33 cellular contexts compared by ENCODE assay signal in the genomic region with DNA sequence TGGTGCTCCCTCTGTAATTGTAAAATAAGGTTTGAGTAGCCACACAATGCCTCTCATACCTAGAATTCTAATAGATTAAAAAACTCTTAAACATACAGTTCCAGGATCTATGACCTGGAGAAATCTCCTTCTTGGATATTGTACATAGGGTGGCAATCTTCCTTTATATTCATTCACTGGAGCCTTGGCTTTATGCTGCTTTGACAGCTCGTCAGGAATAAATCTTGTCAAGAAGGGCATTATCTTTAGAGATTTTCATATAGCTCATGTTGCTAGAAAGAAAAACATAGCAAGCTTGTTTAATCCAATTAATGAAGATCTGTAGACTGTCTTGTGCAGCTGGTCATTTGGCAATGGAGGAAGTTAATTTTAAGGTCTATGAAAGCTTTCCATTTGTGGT.
"Had no signal": no experiment of that assay in that cellular context is flagged by ENCODE, and none has a peak within 500 bp of the region (broad histone marks: within the 10 kb centered on the region; RNA-seq: fewer than 3 reads in every experiment).

No MANE protein-coding gene starts in this region.

- H3K27me3 Mint-ChIP-seq: activated B cell treated with CpG ODN at 0.5 μM for 24 hours; activated CD4-positive, alpha-beta memory T cell treated with anti-CD3 and anti-CD28 coated beads for 36 hours; activated CD8-positive, alpha-beta memory T cell treated with anti-CD3 and anti-CD28 coated beads, Interleukin-2, amount 10 ng/mL, durations not matched to agents 7 days and 5 days; activated naive CD4-positive, alpha-beta T cell treated with anti-CD3 and anti-CD28 coated beads, Interleukin-2, amount 10 ng/mL, durations not matched to agents 7 days and 5 days; activated naive CD8-positive, alpha-beta T cell; activated naive CD8-positive, alpha-beta T cell treated with anti-CD3 and anti-CD28 coated beads, Interleukin-2, amount 50 U/mL, for 24 hours; brain had no signal

- H3K9me3 Mint-ChIP-seq: activated B cell treated with CpG ODN at 0.5 μM for 24 hours; activated CD4-positive, alpha-beta memory T cell treated with anti-CD3 and anti-CD28 coated beads for 36 hours; activated naive CD8-positive, alpha-beta T cell treated with anti-CD3 and anti-CD28 coated beads, Interleukin-2, amount 50 U/mL, for 24 hours; brain had no signal

- H3K4me3 Mint-ChIP-seq: activated B cell treated with CpG ODN at 0.5 μM for 24 hours; activated CD4-positive, alpha-beta memory T cell treated with anti-CD3 and anti-CD28 coated beads for 36 hours; activated CD8-positive, alpha-beta memory T cell treated with anti-CD3 and anti-CD28 coated beads, Interleukin-2, amount 10 ng/mL, durations not matched to agents 7 days and 5 days; activated naive CD4-positive, alpha-beta T cell treated with anti-CD3 and anti-CD28 coated beads, Interleukin-2, amount 10 ng/mL, durations not matched to agents 7 days and 5 days; activated naive CD8-positive, alpha-beta T cell; activated naive CD8-positive, alpha-beta T cell treated with anti-CD3 and anti-CD28 coated beads, Interleukin-2, amount 50 U/mL, for 24 hours; brain had no signal

- H3K4me1 ChIP-seq: Peyer's patch, SJSA1 had no signal

- H3K27me3 ChIP-seq: Peyer's patch, SJSA1 had no signal

- H3K4me1 Mint-ChIP-seq: activated B cell treated with CpG ODN at 0.5 μM for 24 hours; activated CD8-positive, alpha-beta memory T cell treated with anti-CD3 and anti-CD28 coated beads, Interleukin-2, amount 10 ng/mL, durations not matched to agents 7 days and 5 days; activated naive CD4-positive, alpha-beta T cell treated with anti-CD3 and anti-CD28 coated beads, Interleukin-2, amount 10 ng/mL, durations not matched to agents 7 days and 5 days; activated naive CD8-positive, alpha-beta T cell treated with anti-CD3 and anti-CD28 coated beads, Interleukin-2, amount 50 U/mL, for 24 hours; brain had no signal

- H3K36me3 Mint-ChIP-seq: activated CD4-positive, alpha-beta memory T cell treated with anti-CD3 and anti-CD28 coated beads for 36 hours; activated CD8-positive, alpha-beta memory T cell treated with anti-CD3 and anti-CD28 coated beads, Interleukin-2, amount 10 ng/mL, durations not matched to agents 7 days and 5 days; activated naive CD4-positive, alpha-beta T cell treated with anti-CD3 and anti-CD28 coated beads, Interleukin-2, amount 10 ng/mL, durations not matched to agents 7 days and 5 days; activated naive CD8-positive, alpha-beta T cell; brain had no signal

- H3K27ac Mint-ChIP-seq: activated B cell treated with CpG ODN at 0.5 μM for 24 hours; activated CD4-positive, alpha-beta memory T cell treated with anti-CD3 and anti-CD28 coated beads for 36 hours; activated CD8-positive, alpha-beta memory T cell treated with anti-CD3 and anti-CD28 coated beads, Interleukin-2, amount 10 ng/mL, durations not matched to agents 7 days and 5 days; activated naive CD4-positive, alpha-beta T cell treated with anti-CD3 and anti-CD28 coated beads, Interleukin-2, amount 10 ng/mL, durations not matched to agents 7 days and 5 days; activated naive CD8-positive, alpha-beta T cell; activated naive CD8-positive, alpha-beta T cell treated with anti-CD3 and anti-CD28 coated beads, Interleukin-2, amount 50 U/mL, for 24 hours; brain had no signal

- H3K27ac ChIP-seq: Peyer's patch, SJSA1, VCaP had no signal

- DNase-seq: activated B cell treated with CpG ODN at 0.5 μM for 24 hours; activated CD4-positive, alpha-beta memory T cell treated with anti-CD3 and anti-CD28 coated beads for 36 hours; activated CD4-positive, alpha-beta T cell treated with anti-CD3 and anti-CD28 coated beads for 4 hours; activated CD4-positive, alpha-beta T cell treated with anti-CD3 and anti-CD28 coated beads, Interleukin-2, amount 50 U/mL, for 1 hour; activated CD4-positive, CD25-positive, alpha-beta regulatory T cell treated with anti-CD3 and anti-CD28 coated beads, Interleukin-2, amount 50 U/mL, for 72 hours; activated CD8-positive, alpha-beta memory T cell treated with anti-CD3 and anti-CD28 coated beads for 24 hours; activated CD8-positive, alpha-beta memory T cell treated with anti-CD3 and anti-CD28 coated beads, Interleukin-2, amount 10 ng/mL, durations not matched to agents 7 days and 5 days; activated CD8-positive, alpha-beta memory T cell treated with anti-CD3 and anti-CD28 coated beads, Interleukin-2, amount 50 U/mL, for 48 hours; activated effector memory CD4-positive, alpha-beta T cell treated with Interleukin-2 at 50 U/mL for 16 hours; activated naive CD4-positive, alpha-beta T cell treated with anti-CD3 and anti-CD28 coated beads, Interleukin-2, amount 10 ng/mL, durations not matched to agents 7 days and 5 days; activated naive CD8-positive, alpha-beta T cell treated with anti-CD3 and anti-CD28 coated beads, Interleukin-2, amount 50 U/mL, for 24 hours; activated T-cell treated with anti-CD3 and anti-CD28 coated beads, Interleukin-2, amount 50 U/mL, for 48 hours; anterior cingulate cortex; caudate nucleus; cerebellar nuclear complex; NCI-H1092 treated with DMSO at 0.1 percent for 48 hours; NCI-H146; NCI-H187; NCI-H2029 treated with DMSO at 0.1 percent for 48 hours; NCI-H2107; NCI-H510A treated with DMSO at 0.1 percent for 48 hours; Peyer's patch; RPMI8226; SHP77 treated with DMSO at 0.1 percent for 48 hours; T-helper 1 cell; T-helper 2 cell; T-helper 9 cell had no signal

- FAIRE-seq: bronchial epithelial cell had no signal

- ATAC-seq: activated CD8-positive, alpha-beta memory T cell treated with anti-CD3 and anti-CD28 coated beads, Interleukin-2, amount 10 ng/mL, durations not matched to agents 7 days and 5 days; activated naive CD8-positive, alpha-beta T cell treated with anti-CD3 and anti-CD28 coated beads, Interleukin-2, amount 50 U/mL, for 24 hours; SK-N-SH treated with all-trans-retinoic acid at 6 μM for 48 hours had no signal
